ENCODE assay signal across 2 cellular contexts in genomic region chr19:13835791-13836723, GRCh38.
TF ChIP-seq lines count a peak whose summit lies in the region.

No MANE protein-coding gene starts in this region.

TF ChIP-seq in SK-N-SH, 30 proteins besides CTCF, POLR2A, EP300 and RAD21:
- no peak for TF ChIP-seq REST (IDR thresholded peaks at IDR 0.05; ENCODE audit: low read depth, low read length)
- no peak for TF ChIP-seq GABPA (IDR thresholded peaks at IDR 0.05; ENCODE audit: low read depth)
TF ChIP-seq in SK-N-SH: peak in this region for 0.

TF ChIP-seq in SK-N-SH treated with all-trans-retinoic acid at 6 μM for 48 hours, 23 proteins besides CTCF, POLR2A, EP300 and RAD21 (continued from another document):
- no peak for TF ChIP-seq TSHZ2 (CRISPR knock-in tag; IDR thresholded peaks at IDR 0.05)
- no peak for TF ChIP-seq RARB (CRISPR knock-in tag; IDR thresholded peaks at IDR 0.05)
- no peak for TF ChIP-seq CREB5 (CRISPR knock-in tag; IDR thresholded peaks at IDR 0.05; ENCODE audit: low read depth)
- no peak for TF ChIP-seq ZFP3 (CRISPR knock-in tag; IDR thresholded peaks at IDR 0.05)
- TF ChIP-seq BACH2 (CRISPR knock-in tag; IDR thresholded peaks at IDR 0.05; ENCODE audit: borderline replicate concordance): no peak
- no peak for TF ChIP-seq SNAI2 (CRISPR knock-in tag; IDR thresholded peaks at IDR 0.05)
- no peak for TF ChIP-seq TOX (CRISPR knock-in tag; IDR thresholded peaks at IDR 0.05; ENCODE audit: borderline replicate concordance)
- no peak for TF ChIP-seq ZC3H10 (CRISPR knock-in tag; IDR thresholded peaks at IDR 0.05)
- TF ChIP-seq TCF4 (CRISPR knock-in tag; IDR thresholded peaks at IDR 0.05; ENCODE audit: borderline replicate concordance): no peak
